Comparison of ENCODE assay signal across 18 cellular contexts in genomic region chr14:35134329-35135123, GRCh38. TPM values are rescaled to one million over a fixed set of nuclear protein-coding genes. Genes with fewer than 3 reads are reported as not detected.
DNase-seq lines count a peak whose midpoint lies in the region; ATAC-seq, FAIRE-seq and TF ChIP-seq lines count a peak whose summit lies in the region.
"Had no signal": no experiment of that assay in that cellular context is flagged by ENCODE, and none has a peak within 500 bp of the region (broad histone marks: within the 10 kb centered on the region; RNA-seq: fewer than 3 reads in every experiment).

No MANE protein-coding gene starts in this region.

- POLR2A ChIA-PET in WTC11 (lab: Charles Lee) = interaction anchor here (0.5 kb wide), 1 partner anchor 16 kb away, joined by 3 read pairs; no protein-coding TSS in a partner anchor

- H4K20me1 ChIP-seq in hepatocyte (ENCODE audit: insufficient read depth, poor library complexity, severe bottlenecking) = no peaks in the 10 kb centered on the region

- TF ChIP-seq CTCF in heart right ventricle (IDR thresholded peaks at IDR 0.05) (no peak), left ventricle myocardium inferior (IDR thresholded peaks at IDR 0.05; ENCODE audit: borderline replicate concordance) (no peak), WTC11 (IDR thresholded peaks at IDR 0.05) (no peak), hepatocyte (IDR thresholded peaks at IDR 0.05; ENCODE audit: poor library complexity) (no peak), type B pancreatic cell (conservative IDR thresholded peaks at IDR 0.05) (no peak), psoas muscle (IDR thresholded peaks at IDR 0.05) (no peak)

- FAIRE-seq in HTR-8/SVneo (lab: Jason Lieb, UNC) = no peak
- FAIRE-seq: endothelial cell of umbilical vein had no signal

- H3K36me3 Mint-ChIP-seq in WTC11 (peaks cover 16% of the 10 kb centered on the region), type B pancreatic cell (peaks cover 21% of the 10 kb centered on the region)

- H2AFZ ChIP-seq in hepatocyte = no peak overlapping the region

- H3K4me3 ChIP-seq in heart right ventricle = no peak overlapping the region
- no peak overlapping the region for H3K4me3 ChIP-seq in left ventricle myocardium inferior
- no peak overlapping the region for H3K4me3 ChIP-seq in hepatocyte
- H3K4me3 ChIP-seq in psoas muscle = no peak overlapping the region
- H3K4me3 ChIP-seq: coronary artery, tibial nerve had no signal

- H3K4me1 Mint-ChIP-seq in WTC11 (no peaks in the 10 kb centered on the region), type B pancreatic cell (ENCODE audit: unreplicated experiment) (no peaks in the 10 kb centered on the region)

- WGBS in heart right ventricle, 2 donors = 69 to 77% methylated on average over 4 of the region's 4 CpGs
- 98% methylated on average over 4 of the region's 4 CpGs for WGBS in hepatocyte (ENCODE audit: low lambda C conversion rate, missing lambda C conversion rate)
- WGBS in psoas muscle, 3 donors = 81 to 91% (median 91%) methylated on average over 4 of the region's 4 CpGs

- H3K9me3 Mint-ChIP-seq in WTC11 = no peaks in the 10 kb centered on the region
- no peaks in the 10 kb centered on the region for H3K9me3 Mint-ChIP-seq in type B pancreatic cell

- DNase-seq in heart right ventricle = no peak
- DNase-seq in left ventricle myocardium inferior = no peak
- no peak for DNase-seq in WTC11 (ENCODE audit: low spot score)
- DNase-seq in hepatocyte (ENCODE audit: low spot score) = peak; percentile 1
- no peak for DNase-seq in type B pancreatic cell (ENCODE audit: extremely low spot score, unreplicated experiment)
- no peak for DNase-seq in psoas muscle
- no peak for DNase-seq in HTR-8/SVneo (ENCODE audit: insufficient read length, low spot score)
- no peak for DNase-seq in NCI-H526 treated with DMSO at 0.1 percent for 48 hours (lab: John Stamatoyannopoulos, UW)
- DNase-seq: activated CD4-positive, alpha-beta T cell treated with anti-CD3 and anti-CD28 coated beads, Interleukin-2, amount 50 U/mL, for 1 hour; activated naive CD4-positive, alpha-beta T cell treated with anti-CD3 and anti-CD28 coated beads, Interleukin-2, amount 10 ng/mL, durations not matched to agents 7 days and 5 days; DMS79 treated with DMSO at 0.1 percent for 48 hours; H7; hypothalamus; midbrain; NCI-H1930 had no signal

- peaks cover 0 to 65% (median 0%) of the 10 kb centered on the region in 9 donors for H3K36me3 ChIP-seq in heart right ventricle
- peaks cover 17% of the 10 kb centered on the region for H3K36me3 ChIP-seq in left ventricle myocardium inferior
- no peaks in the 10 kb centered on the region for H3K36me3 ChIP-seq in hepatocyte (replicated peaks; ENCODE audit: insufficient read depth, low read depth)
- H3K36me3 ChIP-seq in psoas muscle (ENCODE audit: insufficient read depth in 1 of 2, low read depth in 1 of 2) = peaks cover 0 to 23% of the 10 kb centered on the region in 2 donors

- peaks cover 25% of the 10 kb centered on the region for H3K79me2 ChIP-seq in hepatocyte

- ATAC-seq in heart right ventricle = peak in 5 of 8 donors; percentile 22 to 64 (median 50)
- no peak for ATAC-seq in WTC11
- ATAC-seq in psoas muscle = no peak

- H3K27ac ChIP-seq in heart right ventricle = no peak overlapping the region
- no peak overlapping the region for H3K27ac ChIP-seq in left ventricle myocardium inferior (replicated peaks)
- no peak overlapping the region for H3K27ac ChIP-seq in hepatocyte
- no peak overlapping the region for H3K27ac ChIP-seq in psoas muscle
- H3K27ac ChIP-seq: coronary artery, tibial nerve had no signal

- peaks cover 0 to 11% (median 0%) of the 10 kb centered on the region in 11 donors for H3K9me3 ChIP-seq in heart right ventricle
- peaks cover 8% of the 10 kb centered on the region for H3K9me3 ChIP-seq in left ventricle myocardium inferior (replicated peaks)
- no peaks in the 10 kb centered on the region for H3K9me3 ChIP-seq in hepatocyte (ENCODE audit: low read depth)
- H3K9me3 ChIP-seq in psoas muscle = no peaks in the 10 kb centered on the region
- H3K9me3 ChIP-seq: tibial nerve had no signal

- CTCF ChIA-PET in WTC11 (lab: Charles Lee) = no interaction called here

- H3K27me3 Mint-ChIP-seq in WTC11 (ENCODE audit: low read depth) = no peaks in the 10 kb centered on the region
- no peaks in the 10 kb centered on the region for H3K27me3 Mint-ChIP-seq in type B pancreatic cell
- H3K27me3 Mint-ChIP-seq: activated naive CD4-positive, alpha-beta T cell treated with anti-CD3 and anti-CD28 coated beads, Interleukin-2, amount 10 ng/mL, durations not matched to agents 7 days and 5 days had no signal

- intact Hi-C loops in heart right ventricle (cut with DNase I) (loop anchor here in 3 of 10 donors (5.0 kb wide), 2 partner anchors 278 to 283 kb away; no protein-coding TSS in a partner anchor), left ventricle myocardium inferior (cut with micrococcal nuclease) (no loop called here), psoas muscle (cut with DNase I) (loop anchor here (5.0 kb wide), 2 partner anchors 88 to 288 kb away; no protein-coding TSS in a partner anchor)

- H3K27ac Mint-ChIP-seq in WTC11 = peak overlapping the region; percentile 51
- peak overlapping the region; percentile 13 for H3K27ac Mint-ChIP-seq in type B pancreatic cell
- H3K27ac Mint-ChIP-seq: activated naive CD4-positive, alpha-beta T cell treated with anti-CD3 and anti-CD28 coated beads, Interleukin-2, amount 10 ng/mL, durations not matched to agents 7 days and 5 days had no signal

- H3K27me3 ChIP-seq in heart right ventricle (no peaks in the 10 kb centered on the region), left ventricle myocardium inferior (ENCODE audit: low read depth) (no peaks in the 10 kb centered on the region), hepatocyte (no peaks in the 10 kb centered on the region), psoas muscle (ENCODE audit: insufficient read depth in 3 of 3, low read length in 2 of 3) (no peaks in the 10 kb centered on the region)
- H3K27me3 ChIP-seq: tibial nerve had no signal

- H3K4me3 Mint-ChIP-seq in WTC11 = no peak overlapping the region
- no peak overlapping the region for H3K4me3 Mint-ChIP-seq in type B pancreatic cell
- H3K4me3 Mint-ChIP-seq: activated naive CD4-positive, alpha-beta T cell treated with anti-CD3 and anti-CD28 coated beads, Interleukin-2, amount 10 ng/mL, durations not matched to agents 7 days and 5 days had no signal

- no peaks in the 10 kb centered on the region for H3K9me2 ChIP-seq in hepatocyte (replicated peaks; ENCODE audit: insufficient read depth)

- H3K4me2 ChIP-seq in hepatocyte = no peak overlapping the region

- H3K4me1 ChIP-seq in heart right ventricle (peaks cover 0 to 12% (median 7%) of the 10 kb centered on the region in 9 donors), left ventricle myocardium inferior (peaks cover 14% of the 10 kb centered on the region), hepatocyte (ENCODE audit: insufficient read depth) (no peaks in the 10 kb centered on the region), psoas muscle (no peaks in the 10 kb centered on the region)

TF ChIP-seq in WTC11, 78 proteins besides CTCF, POLR2A, EP300 and RAD21 (continues in another document):
- no peak for TF ChIP-seq ZNF281 (CRISPR knock-in tag; IDR thresholded peaks at IDR 0.05)
- no peak for TF ChIP-seq FOXJ3 (CRISPR knock-in tag; IDR thresholded peaks at IDR 0.05; ENCODE audit: borderline replicate concordance)

RNA-seq across cellular contexts. Expression of gene PRORP, which starts 12.2 kb away (rescaled TPM):
- total RNA-seq in heart right ventricle (10 to 100 TPM; 17.6 to 25.4 (median 20.9) TPM), left ventricle myocardium inferior (23.6 TPM), WTC11 (2021) (33.6 to 44.1 TPM (median 36.7 TPM) in 3 replicates), hepatocyte (39.9 and 48.2 TPM in 2 replicates), type B pancreatic cell (ENCODE audit: low replicate concordance) (29.1 and 33.9 TPM in 2 replicates), psoas muscle (10 to 100 TPM; 15.1 to 23.0 (median 17.0) TPM)
- polyA plus RNA-seq in heart right ventricle (10 to 100 TPM in 1 of 2 donors, 1 to 10 TPM in 1; 3.9 to 16.7 TPM), hepatocyte (19.8 and 25.8 TPM in 2 replicates), psoas muscle (10 to 100 TPM; 11.3 to 23.5 (median 21.6) TPM)

RNA-seq across cellular contexts. Expression of gene PPP2R3C, which starts 12.7 kb away (rescaled TPM):
- total RNA-seq in heart right ventricle = 10 to 100 TPM; 25.8 to 36.3 (median 27.9) TPM
- 10 to 100 TPM; 25.5 to 28.6 TPM for polyA plus RNA-seq in heart right ventricle
- 26.5 TPM for total RNA-seq in left ventricle myocardium inferior
- 31.2 to 33.8 TPM (median 31.6 TPM) in 3 replicates for total RNA-seq in WTC11 (2021)
- total RNA-seq in hepatocyte = 38.5 and 53.7 TPM in 2 replicates
- polyA plus RNA-seq in hepatocyte = 36.1 and 40.7 TPM in 2 replicates
- total RNA-seq in type B pancreatic cell (ENCODE audit: low replicate concordance) = 25.2 and 29.0 TPM in 2 replicates
- total RNA-seq in psoas muscle = 10 to 100 TPM; 22.9 to 37.1 (median 27.9) TPM
- polyA plus RNA-seq in psoas muscle = 10 to 100 TPM; 30.9 to 67.0 (median 39.3) TPM

Comparison
In these comparisons a context has a peak if more than half of its experiments do, and no peak if none do; other contexts are left out.
1. ATAC-seq: peak in heart right ventricle (5 of 8); none in WTC11 (single experiment) and psoas muscle (0 of 4).